Comparison of ENCODE assay signal across 1 cellular context in the genomic region with DNA sequence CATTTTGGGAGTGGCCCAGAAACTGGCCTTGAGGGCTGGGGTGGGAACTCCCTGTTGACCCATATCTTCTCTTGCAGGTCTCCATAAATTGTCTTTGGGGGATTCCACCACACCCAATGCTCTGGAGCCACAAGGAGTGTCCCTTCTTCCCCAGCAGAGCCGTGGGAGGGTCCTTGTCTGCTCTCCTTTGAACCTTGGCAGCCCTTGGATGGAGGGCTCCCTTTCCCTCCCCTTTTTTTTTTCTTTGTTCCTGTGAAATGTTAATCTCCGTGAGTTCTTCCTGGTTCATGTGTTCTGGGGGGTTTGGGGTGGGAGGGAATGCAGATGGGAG.
TF ChIP-seq lines count a peak whose summit lies in the region.

No MANE protein-coding gene starts in this region.

TF ChIP-seq in H1, 55 proteins besides CTCF, POLR2A, EP300 and RAD21:
- TF ChIP-seq NRF1 (IDR thresholded peaks at IDR 0.05; ENCODE audit: low read depth, low read length) (no peak), SP2 (IDR thresholded peaks at IDR 0.05; ENCODE audit: low read length) (no peak), EGR1 (IDR thresholded peaks at IDR 0.05; ENCODE audit: borderline replicate concordance, low read depth, low read length) (no peak), SUZ12 (IDR thresholded peaks at IDR 0.05; ENCODE audit: low read length) (no peak), SAP30 (IDR thresholded peaks at IDR 0.05; ENCODE audit: insufficient read depth, insufficient replicate concordance, low read length) (no peak), TAF1 (IDR thresholded peaks at IDR 0.05; ENCODE audit: low read depth, low read length) (no peak), NANOG (IDR thresholded peaks at IDR 0.05; ENCODE audit: insufficient read depth, low read depth, low read length, poor library complexity, severe bottlenecking) (no peak), TBP (IDR thresholded peaks at IDR 0.05; ENCODE audit: low read depth, low read length) (no peak), RBBP5 (IDR thresholded peaks at IDR 0.05; ENCODE audit: borderline replicate concordance, low read depth, low read length) (no peak)
